ENCODE assay signal across 21 cellular contexts in genomic region chr12:121004253-121004815, GRCh38. TPM values are rescaled to one million over a fixed set of nuclear protein-coding genes. Genes with fewer than 3 reads are reported as not detected.
"Had no signal": no experiment of that assay in that cellular context is flagged by ENCODE, and none has a peak within 500 bp of the region (broad histone marks: within the 10 kb centered on the region; RNA-seq: fewer than 3 reads in every experiment).

No MANE protein-coding gene starts in this region.

- H3K27ac ChIP-seq: brain microvascular endothelial cell, SK-N-MC had no signal

- H3K27me3 ChIP-seq: brain microvascular endothelial cell had no signal

- DNase-seq: activated CD4-positive, alpha-beta T cell treated with anti-CD3 and anti-CD28 coated beads for 4 hours; activated CD8-positive, alpha-beta memory T cell treated with anti-CD3 and anti-CD28 coated beads, Interleukin-2, amount 50 U/mL, for 4 hours; activated CD8-positive, alpha-beta T cell treated with anti-CD3 and anti-CD28 coated beads for 36 hours; activated naive CD8-positive, alpha-beta T cell treated with anti-CD3 and anti-CD28 coated beads for 36 hours; activated T-cell treated with anti-CD3 and anti-CD28 coated beads, Interleukin-2, amount 50 U/mL, for 72 hours; brain microvascular endothelial cell; MM.1S; NCI-H1105; NCI-H1436; NCI-H1694 treated with DMSO at 0.1 percent for 48 hours; NCI-H2029 treated with DMSO at 0.1 percent for 48 hours; NCI-H345; NCI-H526 treated with DMSO at 0.1 percent for 48 hours; NCI-H82; RPMI8226; T-cell had no signal

- H3K4me3 Mint-ChIP-seq: activated CD8-positive, alpha-beta T cell treated with anti-CD3 and anti-CD28 coated beads for 36 hours; activated naive CD8-positive, alpha-beta T cell treated with anti-CD3 and anti-CD28 coated beads for 36 hours; activated T-cell treated with anti-CD3 and anti-CD28 coated beads, Interleukin-2, amount 50 U/mL, for 72 hours; T-cell had no signal

- H3K27me3 Mint-ChIP-seq: activated CD8-positive, alpha-beta T cell treated with anti-CD3 and anti-CD28 coated beads for 36 hours; activated naive CD8-positive, alpha-beta T cell treated with anti-CD3 and anti-CD28 coated beads for 36 hours; T-cell had no signal

- H3K27ac Mint-ChIP-seq: activated CD8-positive, alpha-beta T cell treated with anti-CD3 and anti-CD28 coated beads for 36 hours; T-cell had no signal

- ATAC-seq: activated CD4-positive, CD25-positive, alpha-beta regulatory T cell treated with anti-CD3 and anti-CD28 coated beads, Interleukin-2, amount 50 U/mL, for 24 hours; activated CD8-positive, alpha-beta T cell treated with anti-CD3 and anti-CD28 coated beads for 36 hours; activated T-cell treated with anti-CD3 and anti-CD28 coated beads, Interleukin-2, amount 50 U/mL, for 72 hours; Right ventricle myocardium inferior; T-cell had no signal

- H3K4me3 ChIP-seq: SK-N-MC had no signal

- H3K9me3 Mint-ChIP-seq: activated CD8-positive, alpha-beta T cell treated with anti-CD3 and anti-CD28 coated beads for 36 hours; activated naive CD8-positive, alpha-beta T cell treated with anti-CD3 and anti-CD28 coated beads for 36 hours; activated T-cell treated with anti-CD3 and anti-CD28 coated beads, Interleukin-2, amount 50 U/mL, for 72 hours; T-cell had no signal

RNA-seq across cellular contexts. Expression of gene HNF1A, which starts 26.0 kb away (rescaled TPM):
- total RNA-seq: activated CD8-positive, alpha-beta T cell treated with anti-CD3 and anti-CD28 coated beads for 36 hours; activated naive CD8-positive, alpha-beta T cell treated with anti-CD3 and anti-CD28 coated beads for 36 hours; activated T-cell treated with anti-CD3 and anti-CD28 coated beads, Interleukin-2, amount 50 U/mL, for 72 hours; cardiac septum; OCI-LY7; Right ventricle myocardium inferior; T-cell had no signal
